Comparison of ENCODE assay signal across 7 cellular contexts in the genomic region with DNA sequence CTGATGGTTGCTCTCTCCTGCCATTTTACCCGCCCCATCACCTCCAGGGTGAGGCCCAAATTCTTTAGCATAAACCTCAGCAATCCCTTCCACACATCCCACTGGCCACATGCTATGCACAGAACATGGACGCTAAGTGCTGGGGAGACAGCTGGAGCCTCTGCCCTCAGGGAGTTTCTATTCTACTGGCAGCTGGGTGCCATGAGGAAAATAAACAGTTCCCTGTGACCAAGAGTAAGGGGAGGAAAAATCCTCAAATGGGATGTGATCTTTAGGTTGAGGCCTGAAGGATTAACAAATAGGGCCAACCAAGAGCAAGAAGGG. TPM values are rescaled to one million over a fixed set of nuclear protein-coding genes. Genes with fewer than 3 reads are reported as not detected.
DNase-seq lines count a peak whose midpoint lies in the region; ATAC-seq and TF ChIP-seq lines count a peak whose summit lies in the region.

No MANE protein-coding gene starts in this region.

- DNase-seq in GM23338 (ENCODE audit: low spot score) (no peak), RPMI8226 (peak; percentile 18), fibroblast of the aortic adventitia (ENCODE audit: low read depth) (no peak), foreskin melanocyte (no peak)
- no peak for DNase-seq in stimulated activated CD4-positive, alpha-beta T cell treated with anti-CD3 and anti-CD28 coated beads, Interleukin-4, amount 100 ng/mL, for 24 hours

- H3K9me3 ChIP-seq in skeletal muscle tissue (ENCODE audit: control insufficient read depth in 3 of 3, low read length in 3 of 3), result no peaks in the 10 kb centered on the region

- H3K27ac ChIP-seq in GM23338 (ENCODE audit: low read depth) (no peak overlapping the region), skeletal muscle tissue (ENCODE audit: low read depth, low read length) (peak overlapping the region; percentile 66)

- no peaks in the 10 kb centered on the region for H4K20me1 ChIP-seq in GM23338 (replicated peaks; ENCODE audit: insufficient read depth)

- peaks cover 29% of the 10 kb centered on the region for H3K27me3 Mint-ChIP-seq in GM23338 (ENCODE audit: insufficient read depth, low read depth, poor library complexity)

- TF ChIP-seq CTCF in GM23338 (conservative IDR thresholded peaks at IDR 0.05; ENCODE audit: low read depth in 2 of 2) (no peak), fibroblast of the aortic adventitia (IDR thresholded peaks at IDR 0.05; ENCODE audit: insufficient read depth, low read length) (no peak)

- H3K9me3 Mint-ChIP-seq in GM23338, result peaks cover 5% of the 10 kb centered on the region

- H3K4me3 ChIP-seq in GM23338 (peak overlapping the region; percentile 70), fibroblast of the aortic adventitia (ENCODE audit: low read depth, low read length) (peak overlapping the region; percentile 73), skeletal muscle tissue (ENCODE audit: low read length in 3 of 3) (peak overlapping the region in 2 of 3 donors; percentile 54 to 76)

- peak overlapping the region in 1 of 3 donors; percentile 81 for H3K9ac ChIP-seq in skeletal muscle tissue (ENCODE audit: low read depth in 1 of 3, low read length in 3 of 3)

- peaks cover 5% of the 10 kb centered on the region; the same call in 2 of the 3 replicates for H3K4me1 Mint-ChIP-seq in GM23338

- no peak overlapping the region for H3K27ac Mint-ChIP-seq in GM23338

- H3F3A ChIP-seq in GM23338 (replicated peaks; ENCODE audit: low read depth), result no peaks in the 10 kb centered on the region

- H3K4me1 ChIP-seq in GM23338 (ENCODE audit: insufficient read depth) (peaks cover 8% of the 10 kb centered on the region; the same call in 1 of the 2 replicates), skeletal muscle tissue (ENCODE audit: control insufficient read depth in 3 of 3, insufficient read depth in 3 of 3, low read length in 3 of 3) (peaks cover 17 to 31% (median 21%) of the 10 kb centered on the region in 3 donors)

- H3K36me3 ChIP-seq in GM23338 (ENCODE audit: insufficient read depth) (no peaks in the 10 kb centered on the region), skeletal muscle tissue (ENCODE audit: control insufficient read depth in 3 of 3, insufficient read depth in 3 of 3, low read length in 3 of 3) (peaks cover 0 to 2% (median 0%) of the 10 kb centered on the region in 3 donors)

- ATAC-seq in GM23338, result no peak
- ATAC-seq in GM19467 (IDR thresholded peaks at IDR 0.05; ENCODE audit: unreplicated experiment), result no peak

- no peak overlapping the region for H2AFZ ChIP-seq in GM23338

- peaks cover under 1% of the 10 kb centered on the region; the same call in 1 of the 3 replicates for H3K36me3 Mint-ChIP-seq in GM23338 (ENCODE audit: low read depth)

- peaks cover 39% of the 10 kb centered on the region for H3K27me3 ChIP-seq in GM23338 (ENCODE audit: insufficient read depth)
- no peaks in the 10 kb centered on the region for H3K27me3 ChIP-seq in skeletal muscle tissue (ENCODE audit: control insufficient read depth in 3 of 3, insufficient read depth in 3 of 3, low read length in 3 of 3)

- H3K4me3 Mint-ChIP-seq in GM23338, result peak overlapping the region; percentile 79

- no peaks in the 10 kb centered on the region; the same call in 1 of the 2 replicates for H3K9me2 ChIP-seq in GM23338 (ENCODE audit: insufficient read depth)

- peak overlapping the region; percentile 94 for H3K4me2 ChIP-seq in GM23338

- H3K79me2 ChIP-seq in GM23338 (replicated peaks; ENCODE audit: insufficient read depth), result no peaks in the 10 kb centered on the region

TF ChIP-seq in GM23338, 12 proteins besides CTCF, POLR2A, EP300 and RAD21 (continues in another document):
- TF ChIP-seq JUNB (IDR thresholded peaks at IDR 0.05; ENCODE audit: unreplicated experiment) (no peak), NANOG (IDR thresholded peaks at IDR 0.05; ENCODE audit: borderline replicate concordance) (no peak), POLR2AphosphoS5 (IDR thresholded peaks at IDR 0.05; ENCODE audit: low read depth) (no peak), EZH2 (IDR thresholded peaks at IDR 0.05; ENCODE audit: low read depth, unreplicated experiment) (no peak), EZH2phosphoT487 (IDR thresholded peaks at IDR 0.05; ENCODE audit: unreplicated experiment) (no peak), ZNF114 (CRISPR knock-in tag; IDR thresholded peaks at IDR 0.05) (no peak), ZNF331 (CRISPR knock-in tag; IDR thresholded peaks at IDR 0.05; ENCODE audit: low read depth) (no peak)
- TF ChIP-seq, protein P1, sequence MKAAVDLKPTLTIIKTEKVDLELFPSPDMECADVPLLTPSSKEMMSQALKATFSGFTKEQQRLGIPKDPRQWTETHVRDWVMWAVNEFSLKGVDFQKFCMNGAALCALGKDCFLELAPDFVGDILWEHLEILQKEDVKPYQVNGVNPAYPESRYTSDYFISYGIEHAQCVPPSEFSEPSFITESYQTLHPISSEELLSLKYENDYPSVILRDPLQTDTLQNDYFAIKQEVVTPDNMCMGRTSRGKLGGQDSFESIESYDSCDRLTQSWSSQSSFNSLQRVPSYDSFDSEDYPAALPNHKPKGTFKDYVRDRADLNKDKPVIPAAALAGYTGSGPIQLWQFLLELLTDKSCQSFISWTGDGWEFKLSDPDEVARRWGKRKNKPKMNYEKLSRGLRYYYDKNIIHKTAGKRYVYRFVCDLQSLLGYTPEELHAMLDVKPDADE (IDR thresholded peaks at IDR 0.05), result no peak
- TF ChIP-seq, protein P2, sequence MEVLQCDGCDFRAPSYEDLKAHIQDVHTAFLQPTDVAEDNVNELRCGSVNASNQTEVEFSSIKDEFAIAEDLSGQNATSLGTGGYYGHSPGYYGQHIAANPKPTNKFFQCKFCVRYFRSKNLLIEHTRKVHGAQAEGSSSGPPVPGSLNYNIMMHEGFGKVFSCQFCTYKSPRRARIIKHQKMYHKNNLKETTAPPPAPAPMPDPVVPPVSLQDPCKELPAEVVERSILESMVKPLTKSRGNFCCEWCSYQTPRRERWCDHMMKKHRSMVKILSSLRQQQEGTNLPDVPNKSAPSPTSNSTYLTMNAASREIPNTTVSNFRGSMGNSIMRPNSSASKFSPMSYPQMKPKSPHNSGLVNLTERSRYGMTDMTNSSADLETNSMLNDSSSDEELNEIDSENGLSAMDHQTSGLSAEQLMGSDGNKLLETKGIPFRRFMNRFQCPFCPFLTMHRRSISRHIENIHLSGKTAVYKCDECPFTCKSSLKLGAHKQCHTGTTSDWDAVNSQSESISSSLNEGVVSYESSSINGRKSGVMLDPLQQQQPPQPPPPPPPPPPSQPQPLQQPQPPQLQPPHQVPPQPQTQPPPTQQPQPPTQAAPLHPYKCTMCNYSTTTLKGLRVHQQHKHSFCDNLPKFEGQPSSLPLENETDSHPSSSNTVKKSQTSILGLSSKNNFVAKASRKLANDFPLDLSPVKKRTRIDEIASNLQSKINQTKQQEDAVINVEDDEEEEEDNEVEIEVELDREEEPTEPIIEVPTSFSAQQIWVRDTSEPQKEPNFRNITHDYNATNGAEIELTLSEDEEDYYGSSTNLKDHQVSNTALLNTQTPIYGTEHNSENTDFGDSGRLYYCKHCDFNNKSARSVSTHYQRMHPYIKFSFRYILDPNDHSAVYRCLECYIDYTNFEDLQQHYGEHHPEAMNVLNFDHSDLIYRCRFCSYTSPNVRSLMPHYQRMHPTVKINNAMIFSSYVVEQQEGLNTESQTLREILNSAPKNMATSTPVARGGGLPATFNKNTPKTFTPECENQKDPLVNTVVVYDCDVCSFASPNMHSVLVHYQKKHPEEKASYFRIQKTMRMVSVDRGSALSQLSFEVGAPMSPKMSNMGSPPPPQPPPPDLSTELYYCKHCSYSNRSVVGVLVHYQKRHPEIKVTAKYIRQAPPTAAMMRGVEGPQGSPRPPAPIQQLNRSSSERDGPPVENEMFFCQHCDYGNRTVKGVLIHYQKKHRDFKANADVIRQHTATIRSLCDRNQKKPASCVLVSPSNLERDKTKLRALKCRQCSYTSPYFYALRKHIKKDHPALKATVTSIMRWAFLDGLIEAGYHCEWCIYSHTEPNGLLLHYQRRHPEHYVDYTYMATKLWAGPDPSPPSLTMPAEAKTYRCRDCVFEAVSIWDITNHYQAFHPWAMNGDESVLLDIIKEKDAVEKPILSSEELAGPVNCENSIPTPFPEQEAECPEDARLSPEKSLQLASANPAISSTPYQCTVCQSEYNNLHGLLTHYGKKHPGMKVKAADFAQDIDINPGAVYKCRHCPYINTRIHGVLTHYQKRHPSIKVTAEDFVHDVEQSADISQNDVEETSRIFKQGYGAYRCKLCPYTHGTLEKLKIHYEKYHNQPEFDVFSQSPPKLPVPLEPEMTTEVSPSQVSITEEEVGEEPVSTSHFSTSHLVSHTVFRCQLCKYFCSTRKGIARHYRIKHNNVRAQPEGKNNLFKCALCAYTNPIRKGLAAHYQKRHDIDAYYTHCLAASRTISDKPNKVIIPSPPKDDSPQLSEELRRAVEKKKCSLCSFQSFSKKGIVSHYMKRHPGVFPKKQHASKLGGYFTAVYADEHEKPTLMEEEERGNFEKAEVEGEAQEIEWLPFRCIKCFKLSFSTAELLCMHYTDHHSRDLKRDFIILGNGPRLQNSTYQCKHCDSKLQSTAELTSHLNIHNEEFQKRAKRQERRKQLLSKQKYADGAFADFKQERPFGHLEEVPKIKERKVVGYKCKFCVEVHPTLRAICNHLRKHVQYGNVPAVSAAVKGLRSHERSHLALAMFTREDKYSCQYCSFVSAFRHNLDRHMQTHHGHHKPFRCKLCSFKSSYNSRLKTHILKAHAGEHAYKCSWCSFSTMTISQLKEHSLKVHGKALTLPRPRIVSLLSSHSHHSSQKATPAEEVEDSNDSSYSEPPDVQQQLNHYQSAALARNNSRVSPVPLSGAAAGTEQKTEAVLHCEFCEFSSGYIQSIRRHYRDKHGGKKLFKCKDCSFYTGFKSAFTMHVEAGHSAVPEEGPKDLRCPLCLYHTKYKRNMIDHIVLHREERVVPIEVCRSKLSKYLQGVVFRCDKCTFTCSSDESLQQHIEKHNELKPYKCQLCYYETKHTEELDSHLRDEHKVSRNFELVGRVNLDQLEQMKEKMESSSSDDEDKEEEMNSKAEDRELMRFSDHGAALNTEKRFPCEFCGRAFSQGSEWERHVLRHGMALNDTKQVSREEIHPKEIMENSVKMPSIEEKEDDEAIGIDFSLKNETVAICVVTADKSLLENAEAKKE (CRISPR knock-in tag; IDR thresholded peaks at IDR 0.05), result no peak

RNA-seq across cellular contexts. Expression of gene PARP12, which starts 1.2 kb away (rescaled TPM):
- 7.8 and 10.3 TPM in 2 replicates for total RNA-seq in GM23338 (2014; rRNA removed; shearing (Covaris generic))
- polyA plus RNA-seq in GM23338 (2016; fragmentation: Nextera tagmentation; extraction: Ambion mirVana), result 2.7 and 3.7 TPM in 2 replicates
- total RNA-seq in fibroblast of the aortic adventitia (ENCODE audit: low replicate concordance), result 14.0 and 16.4 TPM in 2 replicates
- 14.1 TPM for total RNA-seq in skeletal muscle tissue
